In genomic region chr2:168501456-168502065, GRCh38 we compare ENCODE assay signal across 17 cellular contexts. TPM values are rescaled to one million over a fixed set of nuclear protein-coding genes. Genes with fewer than 3 reads are reported as not detected.
DNase-seq lines count a peak whose midpoint lies in the region; ATAC-seq, FAIRE-seq and TF ChIP-seq lines count a peak whose summit lies in the region.
"Had no signal": no experiment of that assay in that cellular context is flagged by ENCODE, and none has a peak within 500 bp of the region (broad histone marks: within the 10 kb centered on the region; RNA-seq: fewer than 3 reads in every experiment).

No MANE protein-coding gene starts in this region.

- H3K4me1 ChIP-seq in right cardiac atrium (ENCODE audit: control insufficient read depth, insufficient read depth, low read length) (peaks cover 7% of the 10 kb centered on the region), K562 (replicated peaks in 1 of 2; ENCODE audit: control insufficient read depth in 2 of 2, insufficient read depth in 2 of 2, low read length in 2 of 2) (no peaks in the 10 kb centered on the region)
- H3K4me1 ChIP-seq: A549, BE2C had no signal

- no peak overlapping the region for H3K4me2 ChIP-seq in K562 (ENCODE audit: insufficient read depth, low read length)
- H3K4me2 ChIP-seq: A549 had no signal

- FAIRE-seq in K562 (lab: Jason Lieb, UNC): no peak
- FAIRE-seq: A549, D721Med, GM19239, H1 had no signal

- CTCF ChIA-PET in K562 (lab: Yijun Ruan, JAX; ENCODE audit: low intra/inter-chr PET ratio): no interaction called here

- H3K4me3 ChIP-seq in right cardiac atrium (ENCODE audit: low read length) (no peak overlapping the region), K562 (no peak overlapping the region)
- H3K4me3 ChIP-seq: A549 had no signal

- no peaks in the 10 kb centered on the region for H3K9me1 ChIP-seq in K562 (ENCODE audit: control insufficient read depth, insufficient read depth, low read length)

- no peak for TF ChIP-seq POLR2A in K562 (conservative IDR thresholded peaks at IDR 0.05)

- H4K20me1 ChIP-seq in K562 (replicated peaks; ENCODE audit: control insufficient read depth, insufficient read depth, low read length): no peaks in the 10 kb centered on the region

- TF ChIP-seq CTCF in K562 (IDR thresholded peaks at IDR 0.05 in 2 of 3, conservative IDR thresholded peaks at IDR 0.05 in 1 of 3; ENCODE audit: insufficient read depth in 2 of 3, low read depth in 1 of 3, low read length in 3 of 3): no peak

- BruUV-seq in K562 (replicated peaks; lab: Mats Ljungman, UMichigan): no TSS peak

- H3K27ac ChIP-seq in right cardiac atrium (ENCODE audit: low read length) (no peak overlapping the region), K562 (ENCODE audit: extremely low read depth, low read depth, low read length) (no peak overlapping the region)
- H3K27ac ChIP-seq: A549, C4-2B had no signal

- no peak for TF ChIP-seq EP300 in K562 (IDR thresholded peaks at IDR 0.05; ENCODE audit: low read length)

- DNase-seq in Right ventricle myocardium superior (no peak), right cardiac atrium (no peak), NCI-H446 (lab: John Stamatoyannopoulos, UW) (peak; percentile 23 to 75), K562 (ENCODE audit: extremely low read depth in 1 of 4, low spot score in 3 of 4) (no peak), iPS-NIHi7 (ENCODE audit: extremely low spot score) (no peak)
- DNase-seq: BE2C; CD4-positive, alpha-beta memory T cell; DMS53; GF-D8; HCEC 1CT; HFFc6 had no signal

- H3K27me3 ChIP-seq in right cardiac atrium (ENCODE audit: control insufficient read depth, insufficient read depth) (no peaks in the 10 kb centered on the region), K562 (ENCODE audit: control insufficient read depth in 2 of 2, insufficient read depth in 2 of 2, low read length in 2 of 2) (no peaks in the 10 kb centered on the region)
- H3K27me3 ChIP-seq: BE2C had no signal

- intact Hi-C loops in Right ventricle myocardium superior (cut with DNase I) (no loop called here), right cardiac atrium (cut with DNase I) (no loop called here), K562 (cut with micrococcal nuclease) (no loop called here)

- 67% methylated on average over 4 of the region's 4 CpGs for WGBS in right cardiac atrium
- 65% methylated on average over 4 of the region's 4 CpGs for WGBS in K562 (ENCODE audit: insufficient coverage, low coverage, missing lambda C conversion rate)

- TF ChIP-seq RAD21 in K562 (CRISPR knock-in tag; conservative IDR thresholded peaks at IDR 0.05 in 1 of 2, IDR thresholded peaks at IDR 0.05 in 1 of 2): no peak

- H3K79me2 ChIP-seq in K562 (ENCODE audit: control insufficient read depth, insufficient read depth, low read length): 0 out of 3 replicates have a peak, but pooled peaks cover 3% of the 10 kb centered on the region

- H3K9ac ChIP-seq in K562 (ENCODE audit: insufficient read depth in 1 of 2, low read depth in 2 of 2, low read length in 2 of 2): no peak overlapping the region

- in situ Hi-C loops in K562 (cut with MboI): no loop called here

- H3K36me3 ChIP-seq in K562 (ENCODE audit: control insufficient read depth, insufficient read depth, low read length): no peaks in the 10 kb centered on the region
- H3K36me3 ChIP-seq: BE2C had no signal

- POLR2A ChIA-PET in K562 (lab: Yijun Ruan, JAX): interaction anchor here (1.2 kb wide), 1 partner anchor 26 kb away, joined by 4 read pairs; no protein-coding TSS in a partner anchor

- peak; percentile 21 for ATAC-seq in Right ventricle myocardium superior (ENCODE audit: poor library complexity)
- no peak for ATAC-seq in right cardiac atrium
- ATAC-seq in K562: no peak
- no peak for ATAC-seq in HG02798 (IDR thresholded peaks at IDR 0.05; ENCODE audit: poor library complexity, unreplicated experiment)
- ATAC-seq: A549 had no signal

- no peak overlapping the region for H2AFZ ChIP-seq in K562 (ENCODE audit: low read depth, low read length)

- no peaks in the 10 kb centered on the region for H3K9me3 ChIP-seq in right cardiac atrium (ENCODE audit: control insufficient read depth, low read length)
- H3K9me3 ChIP-seq in K562 (replicated peaks; ENCODE audit: control insufficient read depth, insufficient read depth, low read depth, low read length): no peaks in the 10 kb centered on the region
- H3K9me3 ChIP-seq: A549, BE2C had no signal

TF ChIP-seq in K562, 482 proteins besides CTCF, POLR2A, EP300 and RAD21:
- TF ChIP-seq ZBTB7A (IDR thresholded peaks at IDR 0.05; ENCODE audit: borderline replicate concordance, control insufficient read depth, low read depth, low read length) (no peak), NFIC (IDR thresholded peaks at IDR 0.05) (peak; percentile 67)

RNA-seq across cellular contexts. Expression of gene CERS6, which starts 45.5 kb away (rescaled TPM):
- total RNA-seq in Right ventricle myocardium superior (66.7 TPM), right cardiac atrium (10 to 100 TPM; 47.6 to 71.5 (median 52.5) TPM), K562 (2014; rRNA removed) (11.4 and 12.1 TPM in 2 replicates), K562 (2014; rRNA removed; fragmentation: Illumina TruSeq; extraction: Trizol) (13.6 and 14.5 TPM in 2 replicates), K562 (2015; rRNA removed; fragmentation: Illumina TruSeq; extraction: Trizol) (12.4 and 12.8 TPM in 2 replicates), K562 (2021) (11.5 and 11.8 TPM in 2 replicates)
- polyA plus RNA-seq in right cardiac atrium (25.6 TPM), K562 (2011; rRNA removed) (1.9 and 6.8 TPM in 2 replicates), K562 (2014; fragmentation: Illumina TruSeq; extraction: Trizol) (10.9 and 13.4 TPM in 2 replicates), K562 (2014; fragmentation: Nextera tagmentation; extraction: Ambion mirVana) (1 to 10 TPM; 1.6 to 2.3 TPM), K562 (2014; rRNA removed) (6.0 and 6.5 TPM in 2 replicates)
- 2.8 and 5.7 TPM in 2 replicates for total RNA-seq in K562 (2011; cell fraction: chromatin; rRNA removed; ENCODE audit: low replicate concordance)
- total RNA-seq in K562 (2011; cell fraction: nucleolus; rRNA removed): 2.3 and 2.9 TPM in 2 replicates
- total RNA-seq in K562 (2011; cell fraction: nucleoplasm; rRNA removed): 4.5 and 7.3 TPM in 2 replicates
- 0.61 and 4.4 TPM in 2 replicates for polyA plus RNA-seq in K562 (2011; cell fraction: cytosol; rRNA removed)
- 1.4 and 5.3 TPM in 2 replicates for polyA plus RNA-seq in K562 (2011; cell fraction: nucleus; rRNA removed)
- polyA plus RNA-seq in K562 (2012): 7.8 and 8.4 TPM in 2 replicates
- polyA minus RNA-seq in K562 (2011; rRNA and poly(A)+ RNA removed): 4.6 and 16.3 TPM in 2 replicates
- polyA minus RNA-seq in K562 (2011; cell fraction: cytosol; rRNA and poly(A)+ RNA removed): 2.9 and 8.6 TPM in 2 replicates
- 2.2 and 12.4 TPM in 2 replicates for polyA minus RNA-seq in K562 (2011; cell fraction: nucleus; rRNA and poly(A)+ RNA removed)

Comparison
In these comparisons a context has a peak if more than half of its experiments do, and no peak if none do; other contexts are left out.
1. DNase-seq: peak in NCI-H446 (2 of 2); none in Right ventricle myocardium superior (single experiment), right cardiac atrium (0 of 3), K562 (0 of 4) and iPS-NIHi7 (single experiment).